In the genomic region with DNA sequence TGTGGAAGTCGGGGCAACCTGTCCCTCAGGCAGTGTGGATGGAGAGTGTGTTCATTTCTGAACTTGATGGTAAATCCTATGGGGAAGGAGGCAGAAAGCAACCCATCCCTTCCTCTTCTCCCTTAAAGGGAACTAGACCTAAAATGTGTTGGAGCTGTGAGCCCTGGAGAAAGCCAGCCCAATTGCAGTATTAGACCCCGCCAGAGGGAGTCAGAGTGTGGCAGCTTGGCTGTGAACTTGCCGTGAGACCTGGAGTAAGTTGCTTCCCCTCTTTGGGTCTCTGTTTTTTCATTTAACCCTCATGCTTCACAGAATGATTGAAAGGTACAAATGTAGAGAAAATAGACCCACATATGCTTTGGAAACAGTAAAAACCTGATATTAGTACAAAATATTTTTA, we compare ENCODE assay signal across 2 cellular contexts.
TF ChIP-seq lines count a peak whose summit lies in the region.

No MANE protein-coding gene starts in this region.

TF ChIP-seq in HCT116, 20 proteins besides CTCF, POLR2A, EP300 and RAD21 (continued from another document):
- TF ChIP-seq EZH2 (IDR thresholded peaks at IDR 0.05) (no peak), ZFX (IDR thresholded peaks at IDR 0.05) (no peak), CEBPB (IDR thresholded peaks at IDR 0.05; ENCODE audit: low read depth) (no peak), SP1 (IDR thresholded peaks at IDR 0.05; ENCODE audit: low read depth) (no peak)

TF ChIP-seq in SK-N-SH, 30 proteins besides CTCF, POLR2A, EP300 and RAD21:
- TF ChIP-seq, protein P1, sequence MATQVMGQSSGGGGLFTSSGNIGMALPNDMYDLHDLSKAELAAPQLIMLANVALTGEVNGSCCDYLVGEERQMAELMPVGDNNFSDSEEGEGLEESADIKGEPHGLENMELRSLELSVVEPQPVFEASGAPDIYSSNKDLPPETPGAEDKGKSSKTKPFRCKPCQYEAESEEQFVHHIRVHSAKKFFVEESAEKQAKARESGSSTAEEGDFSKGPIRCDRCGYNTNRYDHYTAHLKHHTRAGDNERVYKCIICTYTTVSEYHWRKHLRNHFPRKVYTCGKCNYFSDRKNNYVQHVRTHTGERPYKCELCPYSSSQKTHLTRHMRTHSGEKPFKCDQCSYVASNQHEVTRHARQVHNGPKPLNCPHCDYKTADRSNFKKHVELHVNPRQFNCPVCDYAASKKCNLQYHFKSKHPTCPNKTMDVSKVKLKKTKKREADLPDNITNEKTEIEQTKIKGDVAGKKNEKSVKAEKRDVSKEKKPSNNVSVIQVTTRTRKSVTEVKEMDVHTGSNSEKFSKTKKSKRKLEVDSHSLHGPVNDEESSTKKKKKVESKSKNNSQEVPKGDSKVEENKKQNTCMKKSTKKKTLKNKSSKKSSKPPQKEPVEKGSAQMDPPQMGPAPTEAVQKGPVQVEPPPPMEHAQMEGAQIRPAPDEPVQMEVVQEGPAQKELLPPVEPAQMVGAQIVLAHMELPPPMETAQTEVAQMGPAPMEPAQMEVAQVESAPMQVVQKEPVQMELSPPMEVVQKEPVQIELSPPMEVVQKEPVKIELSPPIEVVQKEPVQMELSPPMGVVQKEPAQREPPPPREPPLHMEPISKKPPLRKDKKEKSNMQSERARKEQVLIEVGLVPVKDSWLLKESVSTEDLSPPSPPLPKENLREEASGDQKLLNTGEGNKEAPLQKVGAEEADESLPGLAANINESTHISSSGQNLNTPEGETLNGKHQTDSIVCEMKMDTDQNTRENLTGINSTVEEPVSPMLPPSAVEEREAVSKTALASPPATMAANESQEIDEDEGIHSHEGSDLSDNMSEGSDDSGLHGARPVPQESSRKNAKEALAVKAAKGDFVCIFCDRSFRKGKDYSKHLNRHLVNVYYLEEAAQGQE (IDR thresholded peaks at IDR 0.05; ENCODE audit: low read depth, low read length) = no peak
- no peak for TF ChIP-seq NRF1 (IDR thresholded peaks at IDR 0.05; ENCODE audit: low read depth, low read length)
TF ChIP-seq in SK-N-SH: peak in this region for 0.
